In genomic region chrX:24520472-24520871, GRCh38 we compare ENCODE assay signal across 23 cellular contexts.
"Had no signal": no experiment of that assay in that cellular context is flagged by ENCODE, and none has a peak within 500 bp of the region (broad histone marks: within the 10 kb centered on the region; RNA-seq: fewer than 3 reads in every experiment).

No MANE protein-coding gene starts in this region.

- H3K4me3 Mint-ChIP-seq: mesothelial cell of epicardium; naive thymus-derived CD8-positive, alpha-beta T cell; nephron; neural progenitor cell; stimulated activated naive B cell treated with anti-CD40 and anti-IgM and Interleukin-4, amounts not matched to agents 10 μg/mL and 1 μg/mL and 100 μg/mL, for 72 hours had no signal

- H3K27me3 Mint-ChIP-seq: naive thymus-derived CD8-positive, alpha-beta T cell had no signal

- H3K4me1 Mint-ChIP-seq: nephron; stimulated activated naive B cell treated with anti-CD40 and anti-IgM and Interleukin-4, amounts not matched to agents 10 μg/mL and 1 μg/mL and 100 μg/mL, for 72 hours had no signal

- ATAC-seq: mucosa of descending colon; naive thymus-derived CD8-positive, alpha-beta T cell; right cardiac atrium; sciatic nerve; stimulated activated naive CD8-positive, alpha-beta T cell treated with anti-CD3 and anti-CD28 coated beads, Interleukin-15, Interleukin-2, amounts not matched to agents 100 U/mL and 50 U/mL, for 24 hours had no signal

- DNase-seq: islet precursor cell; left ventricle myocardium inferior; mesendoderm; mucosa of descending colon; naive thymus-derived CD8-positive, alpha-beta T cell; occipital lobe; retina; right cardiac atrium; stimulated activated CD4-positive, alpha-beta T cell treated with anti-CD3 and anti-CD28 coated beads, Interleukin-12 subunit alpha, Interleukin-12 subunit beta, amount 100 ng/mL, for 4 hours; stimulated activated CD4-positive, alpha-beta T cell treated with anti-CD3 and anti-CD28 coated beads, Interleukin-15, amount 100 ng/mL, for 24 hours; stimulated activated CD4-positive, alpha-beta T cell treated with anti-CD3 and anti-CD28 coated beads, Interleukin-2, amount 100 ng/mL, for 24 hours; stimulated activated CD4-positive, alpha-beta T cell treated with anti-CD3 and anti-CD28 coated beads, Interleukin-4, amount 100 ng/mL, for 1 hour; stimulated activated naive B cell treated with anti-CD40 and anti-IgM and Interleukin-4, amounts not matched to agents 10 μg/mL and 1 μg/mL and 100 μg/mL, for 72 hours; stimulated activated naive CD8-positive, alpha-beta T cell treated with anti-CD3 and anti-CD28 coated beads, Interleukin-15, Interleukin-2, amounts not matched to agents 100 U/mL and 50 U/mL, for 24 hours; stomach; testis; thyroid gland; transverse colon; upper lobe of left lung had no signal

- H3K27ac Mint-ChIP-seq: mesothelial cell of epicardium; nephron; stimulated activated naive B cell treated with anti-CD40 and anti-IgM and Interleukin-4, amounts not matched to agents 10 μg/mL and 1 μg/mL and 100 μg/mL, for 72 hours had no signal

- H3K9me3 Mint-ChIP-seq: mesothelial cell of epicardium; naive thymus-derived CD8-positive, alpha-beta T cell; nephron; neural progenitor cell; stimulated activated naive B cell treated with anti-CD40 and anti-IgM and Interleukin-4, amounts not matched to agents 10 μg/mL and 1 μg/mL and 100 μg/mL, for 72 hours had no signal
